Comparison of ENCODE assay signal across 10 cellular contexts in genomic region chr3:49454898-49455681, GRCh38. TPM values are rescaled to one million over a fixed set of nuclear protein-coding genes. Genes with fewer than 3 reads are reported as not detected.
DNase-seq lines count a peak whose midpoint lies in the region; ATAC-seq and TF ChIP-seq lines count a peak whose summit lies in the region.
"Had no signal": no experiment of that assay in that cellular context is flagged by ENCODE, and none has a peak within 500 bp of the region (broad histone marks: within the 10 kb centered on the region; RNA-seq: fewer than 3 reads in every experiment).

No MANE protein-coding gene starts in this region.

- H3K27ac Mint-ChIP-seq in CD4-positive, alpha-beta T cell: no peak overlapping the region

- intact Hi-C loops in CD4-positive, alpha-beta T cell (cut with DNase I, micrococcal nuclease): no loop called here

- H3K27me3 ChIP-seq in thoracic aorta (replicated peaks; ENCODE audit: insufficient read depth): no peaks in the 10 kb centered on the region
- no peaks in the 10 kb centered on the region for H3K27me3 ChIP-seq in CD4-positive, alpha-beta T cell (ENCODE audit: control insufficient read depth, insufficient read depth, low read length)

- H3K4me3 ChIP-seq in thoracic aorta: no peak overlapping the region
- H3K4me3 ChIP-seq: GM12878 had no signal

- no peaks in the 10 kb centered on the region for H3K27me3 Mint-ChIP-seq in CD4-positive, alpha-beta T cell

- no peaks in the 10 kb centered on the region for H3K4me1 Mint-ChIP-seq in CD4-positive, alpha-beta T cell (ENCODE audit: low read depth)

- no peaks in the 10 kb centered on the region for H3K36me3 ChIP-seq in thoracic aorta

- peak overlapping the region; percentile 10 to 57 for H3K27ac ChIP-seq in thoracic aorta
- no peak overlapping the region for H3K27ac ChIP-seq in CD4-positive, alpha-beta T cell (ENCODE audit: low read depth, low read length)
- H3K27ac ChIP-seq: 22Rv1 had no signal

- no peak overlapping the region for H3K4me3 Mint-ChIP-seq in CD4-positive, alpha-beta T cell
- H3K4me3 Mint-ChIP-seq: naive B cell had no signal

- TF ChIP-seq CTCF in thoracic aorta (IDR thresholded peaks at IDR 0.05): no peak
- no peak for TF ChIP-seq CTCF in CD4-positive, alpha-beta T cell (IDR thresholded peaks at IDR 0.05)

- H3K36me3 Mint-ChIP-seq in CD4-positive, alpha-beta T cell (ENCODE audit: low read depth): no peaks in the 10 kb centered on the region
- H3K36me3 Mint-ChIP-seq: naive B cell had no signal

- peaks cover 11 to 15% of the 10 kb centered on the region in 2 donors for H3K4me1 ChIP-seq in thoracic aorta (ENCODE audit: control insufficient read depth in 1 of 2, low read depth in 2 of 2)

- DNase-seq in DMS 273 (lab: John Stamatoyannopoulos, UW; ENCODE audit: unreplicated experiment) (peak; percentile 17), DMS 273 treated with DMSO at 0.1 percent for 48 hours (lab: John Stamatoyannopoulos, UW) (no peak), islet precursor cell (peak; percentile 54), thoracic aorta (ENCODE audit: low spot score) (no peak), 8988T (no peak)
- DNase-seq in CD4-positive, alpha-beta T cell: no peak
- DNase-seq: anterior cingulate cortex, naive B cell had no signal

- POLR2A ChIA-PET in CD4-positive, alpha-beta T cell (lab: Charles Lee): no interaction called here

- ATAC-seq in thoracic aorta (ENCODE audit: insufficient number of reproducible peaks, low FRiP score, low read depth): no peak
- ATAC-seq in CD4-positive, alpha-beta T cell (ENCODE audit: poor library complexity): no peak

- no peaks in the 10 kb centered on the region for H3K9me3 Mint-ChIP-seq in CD4-positive, alpha-beta T cell
- H3K9me3 Mint-ChIP-seq: naive B cell had no signal

- no peaks in the 10 kb centered on the region for H3K9me3 ChIP-seq in thoracic aorta
- no peaks in the 10 kb centered on the region for H3K9me3 ChIP-seq in CD4-positive, alpha-beta T cell (ENCODE audit: control insufficient read depth, low read length)

- CTCF ChIA-PET in CD4-positive, alpha-beta T cell (lab: Charles Lee): no interaction called here

RNA-seq across cellular contexts. Expression of gene DAG1, which starts 15.0 kb away (rescaled TPM):
- 100 to 1,000 TPM in 1 of 2 donors, 10 to 100 TPM in 1; 71.9 to 171 TPM for total RNA-seq in thoracic aorta
- 10 to 100 TPM; 15.0 to 18.3 TPM for total RNA-seq in CD4-positive, alpha-beta T cell

RNA-seq across cellular contexts. Expression of gene NICN1, which starts 26.0 kb away (rescaled TPM):
- 10 to 100 TPM in 1 of 2 donors, 1 to 10 TPM in 1; 9.8 to 13.5 TPM for total RNA-seq in thoracic aorta
- total RNA-seq in CD4-positive, alpha-beta T cell: 10 to 100 TPM; 25.0 to 25.1 TPM

RNA-seq across cellular contexts. Expression of gene AMT, which starts 32.8 kb away (rescaled TPM):
- total RNA-seq in thoracic aorta: 1 to 10 TPM; 7.0 to 7.2 TPM
- 10 to 100 TPM; 10.5 to 12.7 TPM for total RNA-seq in CD4-positive, alpha-beta T cell

RNA-seq across cellular contexts. Expression of gene TCTA, which starts 42.9 kb away (rescaled TPM):
- total RNA-seq in thoracic aorta: 10 to 100 TPM; 25.7 to 32.4 TPM
- total RNA-seq in CD4-positive, alpha-beta T cell: 10 to 100 TPM; 21.4 to 22.0 TPM

RNA-seq across cellular contexts. Expression of gene RHOA, which starts 43.3 kb away (rescaled TPM):
- total RNA-seq in thoracic aorta: 100 to 1,000 TPM; 524 to 630 TPM
- total RNA-seq in CD4-positive, alpha-beta T cell: 100 to 1,000 TPM; 256 to 271 TPM

Comparison
In these comparisons a context has a peak if more than half of its experiments do, and no peak if none do; other contexts are left out.
1. DNase-seq: peak in DMS 273 (single experiment) and islet precursor cell (single experiment); none in DMS 273 treated with DMSO at 0.1 percent for 48 hours (single experiment), thoracic aorta (single experiment), 8988T (single experiment) and CD4-positive, alpha-beta T cell (0 of 10).